In the genomic region with DNA sequence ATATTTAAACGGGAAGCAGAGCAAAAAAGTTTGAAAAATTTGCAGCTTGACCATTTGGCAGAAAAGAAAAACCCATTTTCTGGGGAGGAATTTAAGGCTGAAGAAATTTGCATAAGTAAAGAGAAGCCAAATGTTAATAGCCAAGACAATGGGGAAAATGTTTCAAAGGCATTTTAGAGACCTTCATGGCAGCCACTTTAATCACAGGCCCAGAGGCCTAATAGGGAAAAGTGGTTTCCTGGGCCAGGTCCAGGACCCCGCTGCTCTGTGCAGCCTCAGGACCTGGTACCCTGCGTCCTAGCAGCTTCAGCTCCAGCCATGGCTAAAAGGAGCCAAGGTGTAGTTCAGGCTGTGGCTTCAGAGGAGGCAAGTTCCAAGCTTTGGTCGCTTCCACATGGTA, we compare ENCODE assay signal across 29 cellular contexts.
"Had no signal": no experiment of that assay in that cellular context is flagged by ENCODE, and none has a peak within 500 bp of the region (broad histone marks: within the 10 kb centered on the region; RNA-seq: fewer than 3 reads in every experiment).

No MANE protein-coding gene starts in this region.

- H3K9me3 Mint-ChIP-seq: activated B cell treated with CpG ODN at 0.5 μM for 24 hours; activated CD8-positive, alpha-beta T cell treated with anti-CD3 and anti-CD28 coated beads for 36 hours; dendritic cell treated with granulocyte-macrophage colony-stimulating factor and Interleukin-4, amounts not matched to agents 40 ng/mL and 50 ng/mL, for 4 days had no signal

- H3K27me3 Mint-ChIP-seq: activated B cell treated with CpG ODN at 0.5 μM for 24 hours; activated CD8-positive, alpha-beta T cell treated with anti-CD3 and anti-CD28 coated beads for 36 hours; activated naive CD8-positive, alpha-beta T cell; activated T-helper 17 cell treated with anti-CD3 and anti-CD28 coated beads, Interleukin-2, amount 50 U/mL, for 72 hours; central memory CD8-positive, alpha-beta T cell; dendritic cell treated with granulocyte-macrophage colony-stimulating factor and Interleukin-4, amounts not matched to agents 40 ng/mL and 50 ng/mL, for 4 days; effector memory CD8-positive, alpha-beta T cell had no signal

- H3K27ac Mint-ChIP-seq: activated B cell treated with CpG ODN at 0.5 μM for 24 hours; activated CD8-positive, alpha-beta T cell treated with anti-CD3 and anti-CD28 coated beads for 36 hours; activated naive CD8-positive, alpha-beta T cell; activated T-helper 17 cell treated with anti-CD3 and anti-CD28 coated beads, Interleukin-2, amount 50 U/mL, for 72 hours; dendritic cell treated with granulocyte-macrophage colony-stimulating factor and Interleukin-4, amounts not matched to agents 40 ng/mL and 50 ng/mL, for 4 days; effector memory CD8-positive, alpha-beta T cell had no signal

- H3K27me3 ChIP-seq: brain microvascular endothelial cell, dorsolateral prefrontal cortex, esophagus squamous epithelium had no signal

- H3K27ac ChIP-seq: brain microvascular endothelial cell, coronary artery, dorsolateral prefrontal cortex, epithelial cell of prostate, esophagus squamous epithelium, VCaP had no signal

- H3K4me3 ChIP-seq: coronary artery, dorsolateral prefrontal cortex, esophagus squamous epithelium had no signal

- ATAC-seq: activated CD4-positive, CD25-positive, alpha-beta regulatory T cell treated with anti-CD3 and anti-CD28 coated beads, Interleukin-2, amount 50 U/mL, for 24 hours; activated CD8-positive, alpha-beta T cell treated with anti-CD3 and anti-CD28 coated beads for 36 hours; activated T-cell treated with anti-CD3 and anti-CD28 coated beads, Interleukin-2, amount 50 U/mL, for 4 hours; activated T-helper 17 cell treated with anti-CD3 and anti-CD28 coated beads, Interleukin-2, amount 50 U/mL, for 72 hours; effector memory CD8-positive, alpha-beta T cell had no signal

- H3K36me3 ChIP-seq: brain microvascular endothelial cell, esophagus squamous epithelium had no signal

- DNase-seq: activated B cell treated with CpG ODN at 0.5 μM for 24 hours; activated CD4-positive, alpha-beta T cell treated with anti-CD3 and anti-CD28 coated beads for 48 hours; activated CD4-positive, alpha-beta T cell treated with anti-CD3 and anti-CD28 coated beads, Interleukin-2, amount 50 U/mL, for 1 hour; activated CD4-positive, alpha-beta T cell treated with anti-CD3 and anti-CD28 coated beads, Interleukin-2, amount 50 U/mL, for 48 hours; activated CD8-positive, alpha-beta memory T cell treated with anti-CD3 and anti-CD28 coated beads for 24 hours; activated CD8-positive, alpha-beta T cell treated with anti-CD3 and anti-CD28 coated beads for 36 hours; activated effector memory CD4-positive, alpha-beta T cell treated with Interleukin-2 at 50 U/mL for 16 hours; activated gamma-delta T cell treated with Interleukin-2 at 50 U/mL for 16 hours; activated naive CD4-positive, alpha-beta T cell treated with anti-CD3 and anti-CD28 coated beads, Interleukin-2, amount 50 U/mL, for 16 hours; activated naive CD4-positive, alpha-beta T cell treated with Interleukin-2 at 50 U/mL for 16 hours; activated T-cell treated with anti-CD3 and anti-CD28 coated beads, Interleukin-2, amount 50 U/mL, for 4 hours; amniotic stem cell; anterior cingulate cortex; brain microvascular endothelial cell; dorsolateral prefrontal cortex; effector CD4-positive, alpha-beta T cell; effector memory CD8-positive, alpha-beta T cell; esophagus squamous epithelium; foreskin melanocyte; head of caudate nucleus; T-helper 2 cell had no signal

- H3K4me1 ChIP-seq: esophagus squamous epithelium had no signal

- H3K4me1 Mint-ChIP-seq: activated B cell treated with CpG ODN at 0.5 μM for 24 hours; activated T-helper 17 cell treated with anti-CD3 and anti-CD28 coated beads, Interleukin-2, amount 50 U/mL, for 72 hours; central memory CD8-positive, alpha-beta T cell had no signal

- H3K4me3 Mint-ChIP-seq: activated B cell treated with CpG ODN at 0.5 μM for 24 hours; activated CD8-positive, alpha-beta T cell treated with anti-CD3 and anti-CD28 coated beads for 36 hours; activated naive CD8-positive, alpha-beta T cell; activated T-cell treated with anti-CD3 and anti-CD28 coated beads, Interleukin-2, amount 50 U/mL, for 4 hours; activated T-helper 17 cell treated with anti-CD3 and anti-CD28 coated beads, Interleukin-2, amount 50 U/mL, for 72 hours; central memory CD8-positive, alpha-beta T cell; dendritic cell treated with granulocyte-macrophage colony-stimulating factor and Interleukin-4, amounts not matched to agents 40 ng/mL and 50 ng/mL, for 4 days; effector memory CD8-positive, alpha-beta T cell had no signal

- H3K36me3 Mint-ChIP-seq: activated naive CD8-positive, alpha-beta T cell had no signal
